26 cellular contexts compared by ENCODE assay signal in the genomic region with DNA sequence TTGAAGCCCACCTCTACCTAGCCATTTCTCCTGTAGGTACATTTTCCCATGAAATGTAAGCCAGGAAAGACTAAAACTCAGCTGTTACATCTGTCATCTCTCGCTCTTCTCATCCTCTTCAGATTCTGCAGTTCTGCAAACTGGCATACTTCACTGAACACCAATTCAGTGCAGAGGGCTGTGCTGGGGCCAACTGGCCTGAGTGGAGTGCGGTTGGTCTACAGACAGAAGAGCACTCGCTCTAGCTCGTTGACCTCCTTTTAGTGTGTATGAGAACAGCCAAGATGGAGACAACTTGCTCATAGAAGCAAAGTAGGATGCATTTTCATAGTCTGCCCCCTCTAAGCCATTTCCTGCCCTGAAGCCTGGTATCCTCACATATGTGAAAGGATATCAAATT.
"Had no signal": no experiment of that assay in that cellular context is flagged by ENCODE, and none has a peak within 500 bp of the region (broad histone marks: within the 10 kb centered on the region; RNA-seq: fewer than 3 reads in every experiment).

No MANE protein-coding gene starts in this region.

- H3K9me3 Mint-ChIP-seq: effector memory CD8-positive, alpha-beta T cell; type B pancreatic cell had no signal

- H3K27ac Mint-ChIP-seq: activated naive CD8-positive, alpha-beta T cell; effector memory CD8-positive, alpha-beta T cell; memory B cell; nephron progenitor cell; stimulated activated memory B cell treated with anti-CD40 and anti-IgM and Interleukin-4, amounts not matched to agents 10 μg/mL and 1 μg/mL and 100 μg/mL, for 72 hours; type B pancreatic cell; WTC11 had no signal

- H3K4me1 Mint-ChIP-seq: nephron progenitor cell; stimulated activated memory B cell treated with anti-CD40 and anti-IgM and Interleukin-4, amounts not matched to agents 10 μg/mL and 1 μg/mL and 100 μg/mL, for 72 hours had no signal

- H3K27me3 Mint-ChIP-seq: activated naive CD8-positive, alpha-beta T cell; effector memory CD8-positive, alpha-beta T cell; memory B cell; stimulated activated memory B cell treated with anti-CD40 and anti-IgM and Interleukin-4, amounts not matched to agents 10 μg/mL and 1 μg/mL and 100 μg/mL, for 72 hours; type B pancreatic cell had no signal

- H3K4me1 ChIP-seq: adrenal gland, ascending aorta, colonic mucosa, parathyroid adenoma, sigmoid colon, testis, vagina had no signal

- H3K36me3 ChIP-seq: adrenal gland, ascending aorta, brain microvascular endothelial cell, colonic mucosa, sigmoid colon, vagina had no signal

- H3K4me3 Mint-ChIP-seq: activated naive CD8-positive, alpha-beta T cell; effector memory CD8-positive, alpha-beta T cell; memory B cell; nephron progenitor cell; stimulated activated memory B cell treated with anti-CD40 and anti-IgM and Interleukin-4, amounts not matched to agents 10 μg/mL and 1 μg/mL and 100 μg/mL, for 72 hours; type B pancreatic cell; WTC11 had no signal

- H2AFZ ChIP-seq: parathyroid adenoma had no signal

- H3K27me3 ChIP-seq: ascending aorta, brain microvascular endothelial cell, colonic mucosa, sigmoid colon, testis, vagina had no signal

- H3K79me2 ChIP-seq: parathyroid adenoma had no signal

- DNase-seq: activated naive CD4-positive, alpha-beta T cell; activated T-cell treated with anti-CD3 and anti-CD28 coated beads, Interleukin-2, amount 50 U/mL, for 1 hour; adrenal gland; brain microvascular endothelial cell; colonic mucosa; dorsolateral prefrontal cortex; effector memory CD8-positive, alpha-beta T cell; foreskin melanocyte; glutamatergic neuron; hypothalamus; nephron progenitor cell; nucleus accumbens; sigmoid colon; stimulated activated CD4-positive, alpha-beta T cell treated with anti-CD3 and anti-CD28 coated beads, Interleukin-15, amount 100 ng/mL, for 24 hours; T1000; testis had no signal

- ATAC-seq: effector memory CD8-positive, alpha-beta T cell; esophagus mucosa; stimulated activated memory B cell treated with anti-CD40 and anti-IgM and Interleukin-4, amounts not matched to agents 10 μg/mL and 1 μg/mL and 100 μg/mL, for 72 hours; WTC11 had no signal

- H3K9ac ChIP-seq: parathyroid adenoma had no signal

- H3K36me3 Mint-ChIP-seq: type B pancreatic cell had no signal

- H3K27ac ChIP-seq: adrenal gland, ascending aorta, brain microvascular endothelial cell, colonic mucosa, dorsolateral prefrontal cortex, parathyroid adenoma, sigmoid colon, testis, vagina had no signal

- H3K4me3 ChIP-seq: adrenal gland, ascending aorta, colonic mucosa, dorsolateral prefrontal cortex, sigmoid colon, smooth muscle cell, testis, vagina had no signal

- H3K9me3 ChIP-seq: adrenal gland, ascending aorta, colonic mucosa, testis, vagina had no signal

- H3K4me2 ChIP-seq: smooth muscle cell had no signal
